In the genomic region with DNA sequence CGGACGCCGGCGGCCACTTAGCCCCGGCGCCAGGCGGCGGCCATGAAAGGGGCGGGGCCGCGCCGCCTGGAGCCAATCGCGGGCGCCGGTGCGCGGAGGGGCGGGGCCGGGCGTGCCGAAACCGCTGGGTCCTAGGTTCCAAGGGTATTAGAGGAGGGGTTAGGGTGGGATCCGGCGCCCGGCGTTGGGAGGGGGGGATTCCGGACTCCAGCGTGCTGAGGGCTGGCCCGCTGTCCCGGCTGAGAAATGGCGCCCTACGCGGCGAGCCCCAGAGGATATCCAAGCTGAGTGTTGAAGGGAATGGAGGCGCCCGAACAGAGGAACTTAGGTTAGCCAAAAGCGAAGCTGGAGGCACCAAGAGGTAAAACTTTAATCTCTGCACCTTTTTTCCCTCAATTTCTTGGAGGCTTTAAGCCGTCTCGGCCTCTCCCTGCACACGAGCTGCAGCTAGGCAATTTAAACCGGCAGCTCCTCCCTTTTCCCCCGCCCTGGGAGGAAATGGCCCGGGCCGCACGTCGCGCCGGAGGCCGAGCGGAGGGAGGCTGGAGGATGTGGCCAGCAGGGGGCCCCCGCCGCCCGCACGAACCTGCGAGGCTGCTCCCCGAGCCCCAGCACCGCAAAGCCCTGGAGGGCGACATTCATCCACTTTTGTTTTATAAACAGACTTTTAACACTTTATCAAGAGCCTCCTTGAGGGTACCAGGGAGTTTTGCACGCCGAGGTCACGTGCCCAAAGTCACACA, we compare ENCODE assay signal across 8 cellular contexts. TPM values are rescaled to one million over a fixed set of nuclear protein-coding genes. Genes with fewer than 3 reads are reported as not detected.
DNase-seq lines count a peak whose midpoint lies in the region; TF ChIP-seq lines count a peak whose summit lies in the region.

A gene with protein sequence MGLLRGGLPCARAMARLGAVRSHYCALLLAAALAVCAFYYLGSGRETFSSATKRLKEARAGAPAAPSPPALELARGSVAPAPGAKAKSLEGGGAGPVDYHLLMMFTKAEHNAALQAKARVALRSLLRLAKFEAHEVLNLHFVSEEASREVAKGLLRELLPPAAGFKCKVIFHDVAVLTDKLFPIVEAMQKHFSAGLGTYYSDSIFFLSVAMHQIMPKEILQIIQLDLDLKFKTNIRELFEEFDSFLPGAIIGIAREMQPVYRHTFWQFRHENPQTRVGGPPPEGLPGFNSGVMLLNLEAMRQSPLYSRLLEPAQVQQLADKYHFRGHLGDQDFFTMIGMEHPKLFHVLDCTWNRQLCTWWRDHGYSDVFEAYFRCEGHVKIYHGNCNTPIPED (minus strand): TSS at position 44 of the 743 bp plus-strand sequence. CDS start 101 bp downstream, outside the sequence.

- peaks cover 23% of the 10 kb centered on the region for H3K4me1 Mint-ChIP-seq in HFFc6 (ENCODE audit: low read depth)
- H3K4me1 Mint-ChIP-seq in activated naive CD4-positive, alpha-beta T cell treated with anti-CD3 and anti-CD28 coated beads, Interleukin-2, amount 10 ng/mL, durations not matched to agents 7 days and 5 days, result peaks cover 29% of the 10 kb centered on the region

- peak; percentile 92 for DNase-seq in GM06990 (ENCODE audit: extremely low read depth, insufficient read length)
- peak; percentile 77 for DNase-seq in HFFc6
- DNase-seq in MV-4-11 (lab: John Stamatoyannopoulos, UW), result peak; percentile 85
- peak; percentile 92 for DNase-seq in SK-MEL-5 (ENCODE audit: low read depth, low spot score)
- DNase-seq in activated naive CD4-positive, alpha-beta T cell treated with anti-CD3 and anti-CD28 coated beads, Interleukin-2, amount 10 ng/mL, durations not matched to agents 7 days and 5 days, result peak; percentile 92
- DNase-seq in germinal center (ENCODE audit: low spot score), result peak; percentile 90
- peak; percentile 88 for DNase-seq in occipital lobe (lab: John Stamatoyannopoulos, UW)
- peak; percentile 93 for DNase-seq in superior temporal gyrus (ENCODE audit: extremely low spot score)

- peak within 1 kb of the TSS; percentile 85 for H3K4me3 ChIP-seq in GM06990 (replicated peaks; ENCODE audit: low read depth, low read length)

- peak within 1 kb of the TSS; percentile 79 for H3K27ac Mint-ChIP-seq in HFFc6
- H3K27ac Mint-ChIP-seq in activated naive CD4-positive, alpha-beta T cell treated with anti-CD3 and anti-CD28 coated beads, Interleukin-2, amount 10 ng/mL, durations not matched to agents 7 days and 5 days, result peak within 1 kb of the TSS; percentile 91

- no peaks in the 10 kb centered on the region for H3K9me3 Mint-ChIP-seq in HFFc6
- no peaks in the 10 kb centered on the region for H3K9me3 Mint-ChIP-seq in activated naive CD4-positive, alpha-beta T cell treated with anti-CD3 and anti-CD28 coated beads, Interleukin-2, amount 10 ng/mL, durations not matched to agents 7 days and 5 days

- H3K36me3 ChIP-seq in GM06990 (ENCODE audit: control insufficient read depth, insufficient read depth, low read length), result peaks cover 2% of the 10 kb centered on the region

- H3K36me3 Mint-ChIP-seq in HFFc6 (ENCODE audit: low read depth), result no peaks in the 10 kb centered on the region
- H3K36me3 Mint-ChIP-seq in activated naive CD4-positive, alpha-beta T cell treated with anti-CD3 and anti-CD28 coated beads, Interleukin-2, amount 10 ng/mL, durations not matched to agents 7 days and 5 days, result peaks cover 7% of the 10 kb centered on the region

- peak within 1 kb of the TSS; percentile 95 for H3K4me3 Mint-ChIP-seq in HFFc6
- peak within 1 kb of the TSS; percentile 85 for H3K4me3 Mint-ChIP-seq in activated naive CD4-positive, alpha-beta T cell treated with anti-CD3 and anti-CD28 coated beads, Interleukin-2, amount 10 ng/mL, durations not matched to agents 7 days and 5 days

- in situ Hi-C loops in SK-MEL-5 (cut with HindIII; ENCODE audit: low pct_unique_long_range_greater_than_20kb, low sequenced_read_pairs), result no loop called here

- no peaks in the 10 kb centered on the region for H3K27me3 ChIP-seq in GM06990 (replicated peaks; ENCODE audit: control insufficient read depth, insufficient read depth, low read length)

- CTCF ChIA-PET in activated naive CD4-positive, alpha-beta T cell treated with anti-CD3 and anti-CD28 coated beads, Interleukin-2, amount 10 ng/mL, durations not matched to agents 7 days and 5 days (lab: Charles Lee), result interaction anchor here (0.6 to 3.3 kb wide), 37 partner anchors 8 to 637 kb away, joined by 3 to 111 read pairs (median 5); a partner anchor contains a TSS

- TF ChIP-seq CTCF in GM06990 (IDR thresholded peaks at IDR 0.05; ENCODE audit: insufficient read depth, low read length, poor library complexity, severe bottlenecking), result peak; percentile 79
- TF ChIP-seq CTCF in HFFc6 (IDR thresholded peaks at IDR 0.05), result peak; percentile 97

- H3K27me3 Mint-ChIP-seq in HFFc6 (ENCODE audit: insufficient read depth), result no peaks in the 10 kb centered on the region
- H3K27me3 Mint-ChIP-seq in activated naive CD4-positive, alpha-beta T cell treated with anti-CD3 and anti-CD28 coated beads, Interleukin-2, amount 10 ng/mL, durations not matched to agents 7 days and 5 days, result no peaks in the 10 kb centered on the region

RNA-seq across cellular contexts. Expression of the gene that starts here (rescaled TPM):
- 10 to 100 TPM; 16.9 to 24.2 (median 18.3) TPM for total RNA-seq in HFFc6 (2021; fragmentation: NEBNext Ultra II Directional; extraction: Animal tissue kit (Norgen Biotek cat#: 25700))
- 16.9 and 17.0 TPM in 2 replicates for total RNA-seq in SK-MEL-5 (2014; rRNA removed; shearing (Covaris generic))
- 24.2 and 25.3 TPM in 2 replicates for polyA plus RNA-seq in SK-MEL-5 (2015; cell fraction: cytosol; rRNA removed)
- 28.4 TPM in 2 replicates for polyA plus RNA-seq in SK-MEL-5 (2015; cell fraction: nucleus; rRNA removed)
- total RNA-seq in occipital lobe, result 24.2 TPM

Comparison
In these comparisons a context has a peak if more than half of its experiments do, and no peak if none do; other contexts are left out.
1. Peak in every context shown above with its lines: DNase-seq and H3K4me3 ChIP-seq.